Comparison of ENCODE assay signal across 28 cellular contexts in genomic region chr11:2690261-2690575, GRCh38. TPM values are rescaled to one million over a fixed set of nuclear protein-coding genes. Genes with fewer than 3 reads are reported as not detected.
A peak's percentile ranks its signal among the peaks of the same experiment; 100 is the strongest.
DNase-seq lines count a peak whose midpoint lies in the region; ATAC-seq, FAIRE-seq and TF ChIP-seq lines count a peak whose summit lies in the region.
"Had no signal": no experiment of that assay in that cellular context is flagged by ENCODE, and none has a peak within 500 bp of the region (broad histone marks: within the 10 kb centered on the region; RNA-seq: fewer than 3 reads in every experiment).

No MANE protein-coding gene starts in this region.

- intact Hi-C loops in right lobe of liver (cut with DNase I) = no loop called here
- intact Hi-C loops in tibial artery (cut with DNase I; ENCODE audit: low total_unique reads) = loop anchor here (5.0 kb wide), 1 partner anchor 158 kb away; no protein-coding TSS in a partner anchor

- FAIRE-seq in astrocyte (lab: Jason Lieb, UNC) = no peak
- FAIRE-seq: A204.1, GM12892 had no signal

- H3K36me3 ChIP-seq in astrocyte (ENCODE audit: insufficient read depth, low read length) = no peaks in the 10 kb centered on the region
- H3K36me3 ChIP-seq in right lobe of liver = no peaks in the 10 kb centered on the region
- H3K36me3 ChIP-seq in tibial artery = no peaks in the 10 kb centered on the region
- H3K36me3 ChIP-seq: colonic mucosa, thoracic aorta had no signal

- peaks cover 4% of the 10 kb centered on the region for H3K27me3 Mint-ChIP-seq in astrocyte (ENCODE audit: low read depth, unreplicated experiment)
- H3K27me3 Mint-ChIP-seq: progenitor cell of endocrine pancreas had no signal

- H3K9me3 ChIP-seq in astrocyte (ENCODE audit: insufficient read depth, low read depth, low read length) = no peaks in the 10 kb centered on the region
- no peaks in the 10 kb centered on the region for H3K9me3 ChIP-seq in right lobe of liver
- H3K9me3 ChIP-seq in tibial artery = no peaks in the 10 kb centered on the region
- H3K9me3 ChIP-seq: colonic mucosa, neutrophil, thoracic aorta had no signal

- no peak for ATAC-seq in right lobe of liver
- ATAC-seq: CD8-positive, alpha-beta T cell; SK-N-SH treated with all-trans-retinoic acid at 6 μM for 48 hours had no signal

- no peak overlapping the region for H3K27ac ChIP-seq in astrocyte (ENCODE audit: low read depth, low read length)
- H3K27ac ChIP-seq in right lobe of liver = no peak overlapping the region
- H3K27ac ChIP-seq in tibial artery = no peak overlapping the region
- H3K27ac ChIP-seq: colonic mucosa, neutrophil, thoracic aorta had no signal

- no peak overlapping the region for H3K4me3 Mint-ChIP-seq in astrocyte (ENCODE audit: unreplicated experiment)
- H3K4me3 Mint-ChIP-seq: activated naive CD4-positive, alpha-beta T cell treated with anti-CD3 and anti-CD28 coated beads for 36 hours; CD8-positive, alpha-beta T cell had no signal

- H3K4me3 ChIP-seq in astrocyte (ENCODE audit: insufficient read depth, low read depth, low read length) (no peak overlapping the region), right lobe of liver (no peak overlapping the region), tibial artery (no peak overlapping the region)
- H3K4me3 ChIP-seq: colonic mucosa, thoracic aorta had no signal

- H3K9me3 Mint-ChIP-seq in astrocyte (ENCODE audit: unreplicated experiment) = no peaks in the 10 kb centered on the region
- H3K9me3 Mint-ChIP-seq: activated naive CD4-positive, alpha-beta T cell treated with anti-CD3 and anti-CD28 coated beads for 36 hours; CD8-positive, alpha-beta T cell had no signal

- no peak overlapping the region for H3K4me2 ChIP-seq in astrocyte (ENCODE audit: low read length)

- no peak overlapping the region for H2AFZ ChIP-seq in astrocyte (ENCODE audit: low read depth, low read length)

- H3K79me2 ChIP-seq in astrocyte (ENCODE audit: insufficient read depth, low read length) = peaks cover 99% of the 10 kb centered on the region

- no peak for TF ChIP-seq CTCF in astrocyte (IDR thresholded peaks at IDR 0.05; ENCODE audit: insufficient read depth, low read depth, low read length)
- TF ChIP-seq CTCF in right lobe of liver (IDR thresholded peaks at IDR 0.05) = no peak
- no peak for TF ChIP-seq CTCF in tibial artery (IDR thresholded peaks at IDR 0.05)

- H3K4me1 Mint-ChIP-seq in astrocyte (ENCODE audit: low read depth, unreplicated experiment) = peaks cover 25% of the 10 kb centered on the region

- 55% methylated on average over 2 of the region's 2 CpGs for WGBS in right lobe of liver (ENCODE audit: insufficient coverage, low coverage, low lambda C conversion rate, missing lambda C conversion rate)

- H3K27me3 ChIP-seq in astrocyte (ENCODE audit: insufficient read depth, low read length) (no peaks in the 10 kb centered on the region), right lobe of liver (no peaks in the 10 kb centered on the region), tibial artery (no peaks in the 10 kb centered on the region)
- H3K27me3 ChIP-seq: colonic mucosa, neutrophil had no signal

- H3K27ac Mint-ChIP-seq in astrocyte (ENCODE audit: unreplicated experiment) = peak overlapping the region; percentile 9
- H3K27ac Mint-ChIP-seq: activated naive CD4-positive, alpha-beta T cell treated with anti-CD3 and anti-CD28 coated beads for 36 hours; CD8-positive, alpha-beta T cell; progenitor cell of endocrine pancreas had no signal

- H4K20me1 ChIP-seq in astrocyte (ENCODE audit: insufficient read depth, low read length) = peaks cover 100% of the 10 kb centered on the region

- H3K9ac ChIP-seq in astrocyte (ENCODE audit: low read length) = no peak overlapping the region

- H3K4me1 ChIP-seq in astrocyte (ENCODE audit: insufficient read depth, low read length) = no peaks in the 10 kb centered on the region
- H3K4me1 ChIP-seq in right lobe of liver = no peaks in the 10 kb centered on the region
- peaks cover 0 to 14% (median 4%) of the 10 kb centered on the region in 4 donors for H3K4me1 ChIP-seq in tibial artery

- TF ChIP-seq POLR2A in right lobe of liver (IDR thresholded peaks at IDR 0.05) = no peak

- DNase-seq in activated effector memory CD4-positive, alpha-beta T cell treated with anti-CD3 and anti-CD28 coated beads, Interleukin-2, amount 50 U/mL, for 16 hours = peak; percentile 34
- DNase-seq in activated effector memory CD4-positive, alpha-beta T cell treated with Interleukin-2 at 50 U/mL for 16 hours = no peak
- DNase-seq in astrocyte (ENCODE audit: low read depth) (no peak), right lobe of liver (peak in 2 of 3 donors; percentile 11 to 36), tibial artery (peak; percentile 5 to 40), superior temporal gyrus (ENCODE audit: extremely low spot score) (no peak), NCI-H128 (lab: John Stamatoyannopoulos, UW; ENCODE audit: unreplicated experiment) (no peak), EL (no peak)
- DNase-seq: activated CD4-positive, alpha-beta T cell treated with anti-CD3 and anti-CD28 coated beads for 4 hours; activated naive CD4-positive, alpha-beta T cell treated with anti-CD3 and anti-CD28 coated beads for 36 hours; activated T-cell treated with anti-CD3 and anti-CD28 coated beads, Interleukin-2, amount 50 U/mL, for 48 hours; AML-193; amniotic stem cell; CD8-positive, alpha-beta T cell; colonic mucosa; effector CD8-positive, alpha-beta T cell; kidney glomerular epithelial cell; NCI-H1105 treated with DMSO at 0.1 percent for 48 hours; NCI-H2029 treated with DMSO at 0.1 percent for 48 hours; NCI-H345; NCI-H82; stimulated activated naive CD4-positive, alpha-beta T cell treated with Interleukin-2 at 50 U/mL for 16 hours had no signal

- H3K36me3 Mint-ChIP-seq in astrocyte (ENCODE audit: low read depth, unreplicated experiment) = peaks cover 4% of the 10 kb centered on the region

RNA-seq across cellular contexts. Expression of gene KCNQ1OT1, which starts 9.6 kb away (rescaled TPM):
- total RNA-seq in astrocyte = 2.5 TPM in 2 replicates
- 1 to 10 TPM in 2 of 6 experiments, under 1 TPM in 4; 0.37 to 1.7 (median 0.60) TPM for total RNA-seq in right lobe of liver

Comparison
In these comparisons a context has a peak if more than half of its experiments do, and no peak if none do; other contexts are left out.
1. DNase-seq: peak in activated effector memory CD4-positive, alpha-beta T cell treated with anti-CD3 and anti-CD28 coated beads, Interleukin-2, amount 50 U/mL, for 16 hours (single experiment), right lobe of liver (2 of 3) and tibial artery (2 of 2); none in activated effector memory CD4-positive, alpha-beta T cell treated with Interleukin-2 at 50 U/mL for 16 hours (single experiment), astrocyte (single experiment), superior temporal gyrus (single experiment), NCI-H128 (single experiment) and EL (single experiment).